In the genomic region with DNA sequence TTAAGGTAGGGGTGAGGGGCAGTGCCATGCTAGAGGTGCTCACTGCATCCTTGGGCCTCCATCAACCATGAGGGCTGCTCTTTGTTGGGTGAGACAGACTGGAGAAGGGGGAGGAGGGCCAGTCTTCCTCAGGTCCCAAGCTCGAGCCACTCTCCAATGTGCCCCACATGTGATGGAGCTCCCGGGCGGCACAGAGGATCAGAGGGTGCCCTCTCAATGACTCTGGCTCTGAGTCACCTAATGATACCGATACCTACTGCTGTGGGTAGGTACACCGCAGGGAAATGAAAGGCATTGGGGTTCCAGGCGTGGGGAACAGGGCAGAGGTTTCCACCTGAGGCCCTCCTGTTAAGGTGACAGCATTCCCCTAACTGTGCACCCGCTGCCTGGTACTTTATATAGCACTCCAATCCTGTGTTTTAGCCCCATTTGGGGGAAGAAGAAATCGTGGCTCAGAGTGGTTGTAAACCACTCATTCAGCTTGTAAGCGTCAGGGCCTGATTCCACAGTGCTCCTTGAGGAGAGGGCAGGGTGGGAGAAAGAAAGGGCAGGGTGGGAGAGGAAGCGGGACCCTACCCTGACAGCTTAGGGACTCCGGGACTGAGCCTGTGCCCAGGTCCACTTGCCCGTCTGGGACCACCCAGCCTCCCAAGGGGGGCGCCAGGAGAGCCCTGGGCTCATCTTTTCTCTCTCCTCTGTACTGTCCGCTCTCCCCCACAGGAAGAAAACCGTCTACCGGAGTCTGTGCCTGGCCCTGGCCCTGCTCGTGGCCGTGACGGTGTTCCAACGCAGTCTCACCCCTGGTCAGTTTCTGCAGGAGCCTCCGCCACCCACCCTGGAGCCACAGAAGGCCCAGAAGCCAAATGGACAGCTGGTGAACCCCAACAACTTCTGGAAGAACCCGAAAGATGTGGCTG, we compare ENCODE assay signal across 13 cellular contexts. TPM values are rescaled to one million over a fixed set of nuclear protein-coding genes. Genes with fewer than 3 reads are reported as not detected.
DNase-seq lines count a peak whose midpoint lies in the region; ATAC-seq, FAIRE-seq and TF ChIP-seq lines count a peak whose summit lies in the region.
"Had no signal": no experiment of that assay in that cellular context is flagged by ENCODE, and none has a peak within 500 bp of the region (broad histone marks: within the 10 kb centered on the region; RNA-seq: fewer than 3 reads in every experiment).

No MANE protein-coding gene starts in this region.

- ATAC-seq in HepG2 (no peak), HG03280 (IDR thresholded peaks at IDR 0.05; ENCODE audit: unreplicated experiment) (no peak), GM21737 (IDR thresholded peaks at IDR 0.05; ENCODE audit: unreplicated experiment) (no peak)

- H3K4me3 ChIP-seq in GM12865 (ENCODE audit: low read depth, low read length) (no peak overlapping the region), HUES64 (ENCODE audit: low read length) (peak overlapping the region; percentile 57; the same call in 1 of the 2 replicates), colonic mucosa (peak overlapping the region; percentile 77), HepG2 (replicated peaks in 1 of 3; ENCODE audit: insufficient read depth in 1 of 3, low read depth in 2 of 3, low read length in 3 of 3) (no peak overlapping the region)

- H3K4me3 Mint-ChIP-seq in neural crest cell = peak overlapping the region; percentile 62

- peaks cover 36% of the 10 kb centered on the region for H3K27me3 Mint-ChIP-seq in neural crest cell (ENCODE audit: low read depth)

- H3K27ac Mint-ChIP-seq in neural crest cell (ENCODE audit: unreplicated experiment) = no peak overlapping the region

- H4K20me1 ChIP-seq in HepG2 (ENCODE audit: insufficient read depth, low read length) = no peaks in the 10 kb centered on the region

- H3K36me3 ChIP-seq in HUES64 (ENCODE audit: insufficient read depth, low read length) (peaks cover 17% of the 10 kb centered on the region), colonic mucosa (peaks cover 7% of the 10 kb centered on the region), HepG2 (replicated peaks in 1 of 2; ENCODE audit: control insufficient read depth in 1 of 2, insufficient read depth in 2 of 2, low read length in 2 of 2) (no peaks in the 10 kb centered on the region)

- peaks cover 22% of the 10 kb centered on the region; the same call in 1 of the 2 replicates for H3K4me1 ChIP-seq in HUES64 (ENCODE audit: insufficient read depth, low read length)
- peaks cover 9% of the 10 kb centered on the region for H3K4me1 ChIP-seq in colonic mucosa
- H3K4me1 ChIP-seq in HepG2 (ENCODE audit: insufficient read depth, low read length) = peaks cover 40% of the 10 kb centered on the region

- no peak overlapping the region for H2AFZ ChIP-seq in HepG2 (ENCODE audit: low read length)

- no peak overlapping the region for H3K27ac ChIP-seq in HUES64 (ENCODE audit: low read depth, low read length)
- peak overlapping the region; percentile 60 for H3K27ac ChIP-seq in colonic mucosa
- H3K27ac ChIP-seq in HepG2 (ENCODE audit: extremely low read length, insufficient read depth, low read length) = no peak overlapping the region

- intact Hi-C loops in colonic mucosa (cut with DNase I) (loop anchor here (5.0 kb wide), 1 partner anchor 100 kb away; no protein-coding TSS in a partner anchor), HepG2 (cut with micrococcal nuclease; ENCODE audit: unreplicated experiment) (no loop called here)

- no peak overlapping the region for H3K4me2 ChIP-seq in HepG2 (ENCODE audit: low read depth, low read length)

- DNase-seq in GM12865 (ENCODE audit: low read depth) (peak; percentile 48), colonic mucosa (peak; percentile 18), neural crest cell (ENCODE audit: low read depth, low spot score) (no peak), HepG2 (ENCODE audit: low spot score) (no peak), cerebellar nuclear complex (lab: John Stamatoyannopoulos, UW) (no peak)
- DNase-seq: activated gamma-delta T cell treated with Interleukin-2 at 50 U/mL for 16 hours, DMS 273 treated with DMSO at 0.1 percent for 48 hours, kidney glomerular epithelial cell had no signal

- H3K36me3 Mint-ChIP-seq in neural crest cell (ENCODE audit: low read depth) = no peaks in the 10 kb centered on the region

- H3K4me1 Mint-ChIP-seq in neural crest cell = peaks cover 15% of the 10 kb centered on the region

- no peaks in the 10 kb centered on the region for H3K79me2 ChIP-seq in HepG2 (ENCODE audit: insufficient read depth, low read length)

- no peak for FAIRE-seq in HepG2 (lab: Jason Lieb, UNC)
- FAIRE-seq: endothelial cell of umbilical vein had no signal

- H3K9me3 ChIP-seq in HUES64 (ENCODE audit: insufficient read depth, low read depth, low read length) (no peaks in the 10 kb centered on the region), colonic mucosa (no peaks in the 10 kb centered on the region), HepG2 (ENCODE audit: low read length) (no peaks in the 10 kb centered on the region)

- 91% methylated on average over 22 of the region's 22 CpGs for WGBS in HUES64
- WGBS in HepG2 (ENCODE audit: low lambda C conversion rate) = 57% methylated on average over 19 of the region's 22 CpGs

- TF ChIP-seq POLR2A in HepG2 (IDR thresholded peaks at IDR 0.05; ENCODE audit: insufficient read depth in 1 of 2, low read depth in 2 of 2, low read length in 2 of 2) = no peak

- no TSS peak for BruUV-seq in HepG2 (replicated peaks; lab: Mats Ljungman, UMichigan)

- H3K9ac ChIP-seq in HUES64 (ENCODE audit: low read depth, low read length) = no peak overlapping the region
- H3K9ac ChIP-seq in colonic mucosa (ENCODE audit: low read depth in 2 of 2, low read length in 2 of 2) = peak overlapping the region in 1 of 2 donors; percentile 81
- H3K9ac ChIP-seq in HepG2 (ENCODE audit: insufficient read depth, low read depth, low read length) = no peak overlapping the region

- in situ Hi-C loops in HepG2 (cut with HindIII; ENCODE audit: extremely low pct_ligation_motif_present, low pct_unique_long_range_greater_than_20kb) = loop anchor here (10.0 kb wide), 1 partner anchor 102 kb away; no protein-coding TSS in a partner anchor

- TF ChIP-seq RAD21 in HepG2 (CRISPR knock-in tag; IDR thresholded peaks at IDR 0.05) = no peak

- no peaks in the 10 kb centered on the region for H3K9me3 Mint-ChIP-seq in neural crest cell

- TF ChIP-seq EP300 in HepG2 (IDR thresholded peaks at IDR 0.05; ENCODE audit: low read depth in 2 of 2, low read length in 2 of 2) = no peak
- no peak for TF ChIP-seq EP300 in HepG2 (CRISPR knock-in tag; IDR thresholded peaks at IDR 0.05; ENCODE audit: borderline replicate concordance)

- POLR2A ChIA-PET in HepG2 (lab: Yijun Ruan, JAX) = no interaction called here

- TF ChIP-seq CTCF in GM12865 (IDR thresholded peaks at IDR 0.05; ENCODE audit: insufficient read depth, low read depth, low read length, missing control alignments) (no peak), colonic mucosa (IDR thresholded peaks at IDR 0.05) (no peak), neural crest cell (conservative IDR thresholded peaks at IDR 0.05) (no peak), HepG2 (CRISPR knock-in tag; IDR thresholded peaks at IDR 0.05) (no peak)

- H3K27me3 ChIP-seq in HUES64 (ENCODE audit: insufficient read depth, low read length) = peaks cover 12% of the 10 kb centered on the region; the same call in 1 of the 2 replicates
- H3K27me3 ChIP-seq in colonic mucosa = no peaks in the 10 kb centered on the region
- H3K27me3 ChIP-seq in HepG2 (ENCODE audit: control insufficient read depth in 1 of 2, insufficient read depth in 2 of 2, low read length in 2 of 2) = peaks cover 9 to 65% of the 10 kb centered on the region in 2 experiments

- CTCF ChIA-PET in HepG2 (lab: Yijun Ruan, JAX; ENCODE audit: low intra/inter-chr PET ratio, low total read pairs) = no interaction called here

TF ChIP-seq in HepG2, 621 proteins besides CTCF, POLR2A, EP300 and RAD21 (continues in another document):
- TF ChIP-seq U2AF2 (IDR thresholded peaks at IDR 0.05; ENCODE audit: low read depth, low read length) (no peak), SIN3A (IDR thresholded peaks at IDR 0.05; ENCODE audit: borderline replicate concordance, low read depth, low read length) (no peak), DMAP1 (CRISPR knock-in tag; IDR thresholded peaks at IDR 0.05) (no peak), SP4 (CRISPR knock-in tag; IDR thresholded peaks at IDR 0.05) (no peak)

RNA-seq across cellular contexts. Expression of gene B3GNT7, which starts 1.8 kb away (rescaled TPM):
- polyA plus RNA-seq in HUES64 (2013, experiment 1 of 2) = 45.2 TPM
- polyA plus RNA-seq in HUES64 (2013, experiment 2 of 2) = 45.4 TPM
- total RNA-seq in colonic mucosa (100 to 1,000 TPM; 244 to 258 TPM), neural crest cell (0.61 and 0.79 TPM in 2 replicates), HepG2 (2016; rRNA removed; fragmentation: Illumina TruSeq; extraction: Trizol) (0.24 TPM in 1 of 2 replicates, not detected in the other)
- total RNA-seq in HepG2 (2016; cell fraction: cytosol; rRNA removed; fragmentation: Illumina TruSeq; extraction: Trizol; ENCODE audit: low read depth) = 0.18 TPM in 1 of 2 replicates, not detected in the other
- 0.13 and 0.24 TPM in 2 replicates for total RNA-seq in HepG2 (2016; cell fraction: insoluble cytoplasmic fraction; rRNA removed; fragmentation: Illumina TruSeq; extraction: Trizol)
- total RNA-seq in HepG2 (2016; cell fraction: membrane; rRNA removed; fragmentation: Illumina TruSeq; extraction: Trizol) = 0.07 and 0.19 TPM in 2 replicates
- total RNA-seq in HepG2 (2016; cell fraction: nucleus; rRNA removed; fragmentation: Illumina TruSeq; extraction: Trizol) = 0.28 and 0.59 TPM in 2 replicates
- polyA plus RNA-seq in HepG2 (2011; rRNA removed) = 0.04 and 0.12 TPM in 2 replicates
- 0.12 and 0.30 TPM in 2 replicates for polyA plus RNA-seq in HepG2 (2011; cell fraction: cytosol; rRNA removed)
- 0.21 and 0.24 TPM in 2 replicates for polyA plus RNA-seq in HepG2 (2011; cell fraction: nucleus; rRNA removed)
- 0.07 TPM in 1 of 2 replicates, not detected in the other for polyA plus RNA-seq in HepG2 (2012)
- polyA plus RNA-seq in HepG2 (2016; cell fraction: cytosol; fragmentation: Illumina TruSeq; extraction: Trizol; ENCODE audit: low read depth) = 0.03 and 0.06 TPM in 2 replicates
- 0.20 TPM in 1 of 2 replicates, not detected in the other for polyA plus RNA-seq in HepG2 (2016; cell fraction: insoluble cytoplasmic fraction; fragmentation: Illumina TruSeq; extraction: Trizol; ENCODE audit: low read depth)
- polyA plus RNA-seq in HepG2 (2016; cell fraction: membrane; fragmentation: Illumina TruSeq; extraction: Trizol; ENCODE audit: low read depth) = 0.10 and 0.13 TPM in 2 replicates
- 0.40 and 0.51 TPM in 2 replicates for polyA plus RNA-seq in HepG2 (2016; cell fraction: nucleus; fragmentation: Illumina TruSeq; extraction: Trizol; ENCODE audit: insufficient read depth, low read depth)
- polyA minus RNA-seq in HepG2 (2011; rRNA and poly(A)+ RNA removed; ENCODE audit: low replicate concordance) = 0.09 and 1.4 TPM in 2 replicates
- 0.35 and 0.59 TPM in 2 replicates for polyA minus RNA-seq in HepG2 (2011; cell fraction: cytosol; rRNA and poly(A)+ RNA removed)
- 0.64 TPM in 1 of 2 replicates, not detected in the other for polyA minus RNA-seq in HepG2 (2011; cell fraction: nucleus; rRNA and poly(A)+ RNA removed)
- total RNA-seq: T-helper 1 cell treated with Interleukin-12 subunit alpha and Interleukin-12 subunit beta and Interleukin-4 antibody, amounts not matched to agents 30 ng/mL and 1 ng/mL, for 36 hours had no signal

Comparison
In these comparisons a context has a peak if more than half of its experiments do, and no peak if none do; other contexts are left out.
1. DNase-seq: peak in GM12865 (single experiment) and colonic mucosa (single experiment); none in neural crest cell (single experiment), HepG2 (single experiment) and cerebellar nuclear complex (0 of 2).
2. H3K4me3 ChIP-seq: peak in HUES64 (single experiment) and colonic mucosa (single experiment); none in GM12865 (single experiment) and HepG2 (0 of 3).
3. RNA of gene B3GNT7, which starts 1.8 kb away (total RNA-seq): 244 to 258 TPM in colonic mucosa; 0.61 to 0.79 TPM in neural crest cell and 0.07 to 0.59 TPM in HepG2; every median in the first group is over 100 times any median in the second.